Comparison of ENCODE assay signal across 1 cellular context in the genomic region with DNA sequence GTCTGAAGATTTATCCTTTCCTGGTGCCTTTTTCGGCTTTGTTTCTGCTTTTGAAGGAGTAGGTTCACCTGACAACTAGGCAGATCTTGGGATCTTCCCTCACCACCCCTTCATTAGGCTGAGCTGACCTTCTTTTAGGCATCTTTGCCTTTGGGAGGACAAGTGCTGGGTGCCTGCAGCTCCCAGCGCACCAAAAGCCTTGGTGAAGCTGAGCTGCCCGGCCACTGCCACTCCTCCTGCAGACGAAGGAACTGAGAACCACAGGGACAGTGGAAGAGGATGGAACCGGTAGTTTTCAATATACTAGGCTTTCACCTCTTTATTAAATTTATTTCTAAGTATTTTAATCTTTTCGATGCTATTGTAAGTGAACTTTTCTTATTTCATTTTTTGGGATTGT.
TF ChIP-seq lines count a peak whose summit lies in the region.

No MANE protein-coding gene starts in this region.

TF ChIP-seq in H1, 55 proteins besides CTCF, POLR2A, EP300 and RAD21:
- no peak for TF ChIP-seq CHD7 (IDR thresholded peaks at IDR 0.05; ENCODE audit: insufficient replicate concordance, low read length)
- TF ChIP-seq EGR1 (IDR thresholded peaks at IDR 0.05; ENCODE audit: borderline replicate concordance, low read depth, low read length) = no peak
- TF ChIP-seq GTF2F1 (IDR thresholded peaks at IDR 0.05; ENCODE audit: borderline replicate concordance, low read depth, low read length) = no peak
- no peak for TF ChIP-seq FOSL1 (IDR thresholded peaks at IDR 0.05; ENCODE audit: insufficient read depth, low read depth, low read length)
- no peak for TF ChIP-seq JUN (IDR thresholded peaks at IDR 0.05; ENCODE audit: low read depth, low read length)
- no peak for TF ChIP-seq CEBPB (IDR thresholded peaks at IDR 0.05; ENCODE audit: low read depth, low read length)
- no peak for TF ChIP-seq SP1 (IDR thresholded peaks at IDR 0.05; ENCODE audit: low read depth, low read length)
- no peak for TF ChIP-seq POLR2AphosphoS5 (IDR thresholded peaks at IDR 0.05; ENCODE audit: low read depth, low read length)
- no peak for TF ChIP-seq ZNF274 (IDR thresholded peaks at IDR 0.05; ENCODE audit: borderline replicate concordance, extremely low read depth, low read length)
- no peak for TF ChIP-seq HDAC2 (IDR thresholded peaks at IDR 0.05; ENCODE audit: borderline replicate concordance in 1 of 2, low read depth in 2 of 2, low read length in 2 of 2)
- no peak for TF ChIP-seq NRF1 (IDR thresholded peaks at IDR 0.05; ENCODE audit: low read depth, low read length)
- TF ChIP-seq SUZ12 (IDR thresholded peaks at IDR 0.05; ENCODE audit: low read length) = no peak
- no peak for TF ChIP-seq BCL11A (IDR thresholded peaks at IDR 0.05; ENCODE audit: low read depth in 2 of 2, low read length in 2 of 2)
- TF ChIP-seq PHF8 (conservative IDR thresholded peaks at IDR 0.05; ENCODE audit: low read depth, low read length) = no peak
- TF ChIP-seq TCF12 (IDR thresholded peaks at IDR 0.05; ENCODE audit: low read depth, low read length) = no peak
- no peak for TF ChIP-seq ATF3 (IDR thresholded peaks at IDR 0.05; ENCODE audit: insufficient read depth, low read depth, low read length)
- no peak for TF ChIP-seq RFX5 (IDR thresholded peaks at IDR 0.05; ENCODE audit: borderline replicate concordance, low read depth, low read length)
- TF ChIP-seq GABPA (IDR thresholded peaks at IDR 0.05; ENCODE audit: borderline replicate concordance, insufficient read depth, low read length) = no peak
- TF ChIP-seq HDAC6 (IDR thresholded peaks at IDR 0.05; ENCODE audit: low read depth, low read length) = no peak
- no peak for TF ChIP-seq ASH2L (IDR thresholded peaks at IDR 0.05; ENCODE audit: low read length)
